ENCODE assay signal across 1 cellular context in genomic region chr2:97969466-97970067, GRCh38.
TF ChIP-seq lines count a peak whose summit lies in the region.

No MANE protein-coding gene starts in this region.

TF ChIP-seq in A549, 52 proteins besides CTCF, POLR2A, EP300 and RAD21 (continued from another document):
- TF ChIP-seq NPAS2 (CRISPR knock-in tag; IDR thresholded peaks at IDR 0.05; ENCODE audit: borderline replicate concordance): no peak
